8 cellular contexts compared by ENCODE assay signal in genomic region chr4:155972098-155972497, GRCh38.
DNase-seq lines count a peak whose midpoint lies in the region; ATAC-seq and TF ChIP-seq lines count a peak whose summit lies in the region.

No MANE protein-coding gene starts in this region.

- ATAC-seq in GM21786 (IDR thresholded peaks at IDR 0.05; ENCODE audit: unreplicated experiment): peak; percentile 30

- TF ChIP-seq CTCF in GM20000 (IDR thresholded peaks at IDR 0.05; ENCODE audit: extremely low read depth, missing control alignments): no peak

- peak; percentile 23 for DNase-seq in EL
- DNase-seq in NAMALWA (ENCODE audit: low spot score): peak; percentile 14
- DNase-seq in glomerular visceral epithelial cell (ENCODE audit: extremely low spot score): peak; percentile 26
- no peak for DNase-seq in activated CD4-positive, alpha-beta T cell treated with anti-CD3 and anti-CD28 coated beads, Interleukin-2, amount 50 U/mL, for 1 hour
- no peak for DNase-seq in inferior parietal cortex (ENCODE audit: extremely low spot score)
- no peak for DNase-seq in GM20000 (ENCODE audit: low spot score)
- no peak for DNase-seq in activated effector memory CD4-positive, alpha-beta T cell treated with Interleukin-2 at 50 U/mL for 16 hours

Comparison
In these comparisons a context has a peak if more than half of its experiments do, and no peak if none do; other contexts are left out.
1. DNase-seq: peak in EL (single experiment), NAMALWA (single experiment) and glomerular visceral epithelial cell (single experiment); none in activated CD4-positive, alpha-beta T cell treated with anti-CD3 and anti-CD28 coated beads, Interleukin-2, amount 50 U/mL, for 1 hour (single experiment), inferior parietal cortex (single experiment), GM20000 (single experiment) and activated effector memory CD4-positive, alpha-beta T cell treated with Interleukin-2 at 50 U/mL for 16 hours (single experiment).